Comparison of ENCODE assay signal across 31 cellular contexts in the genomic region with DNA sequence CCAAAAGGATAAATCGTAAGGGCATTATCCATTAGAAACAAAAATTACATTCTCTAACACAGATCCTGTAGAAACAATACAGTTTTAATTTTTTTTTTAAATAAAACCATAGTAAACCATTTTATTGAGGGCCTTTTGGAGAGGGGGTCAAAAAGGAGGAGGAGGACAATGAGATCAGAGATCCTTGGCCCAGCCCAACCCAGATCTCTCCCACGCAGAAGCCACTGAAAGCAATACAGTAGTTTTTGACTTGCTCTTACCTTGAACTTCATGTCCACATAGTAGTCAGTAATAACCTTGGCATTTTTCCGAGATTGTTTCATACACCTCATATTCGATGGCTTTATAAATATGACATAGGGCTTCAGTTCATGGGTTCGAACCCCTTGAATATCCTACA. TPM values are rescaled to one million over a fixed set of nuclear protein-coding genes. Genes with fewer than 3 reads are reported as not detected.
"Had no signal": no experiment of that assay in that cellular context is flagged by ENCODE, and none has a peak within 500 bp of the region (broad histone marks: within the 10 kb centered on the region; RNA-seq: fewer than 3 reads in every experiment).

No MANE protein-coding gene starts in this region.

- H3K36me3 ChIP-seq: neutrophil, ovary, right lobe of liver, sigmoid colon, suprapubic skin, tibial artery, upper lobe of left lung, vagina had no signal

- H3K27ac ChIP-seq: neutrophil, ovary, parathyroid adenoma, psoas muscle, right lobe of liver, sigmoid colon, suprapubic skin, testis, tibial artery, upper lobe of left lung, vagina had no signal

- H3K4me1 ChIP-seq: right lobe of liver, vagina had no signal

- H3K9me3 ChIP-seq: neutrophil, ovary, psoas muscle, right lobe of liver, sigmoid colon, suprapubic skin, testis, tibial artery, upper lobe of left lung, vagina had no signal

- DNase-seq: naive thymus-derived CD4-positive, alpha-beta T cell; nephron progenitor cell; nucleus accumbens; ovary; posterior cingulate gyrus; psoas muscle; right cardiac atrium; right lobe of liver; sigmoid colon; small intestine; stimulated activated CD4-positive, alpha-beta T cell treated with anti-CD3 and anti-CD28 coated beads, Interleukin-15, amount 100 ng/mL, for 24 hours; stimulated activated CD4-positive, alpha-beta T cell treated with anti-CD3 and anti-CD28 coated beads, Interleukin-2, amount 100 ng/mL, for 24 hours; stimulated activated CD4-positive, alpha-beta T cell treated with anti-CD3 and anti-CD28 coated beads, Interleukin-2, amount 100 ng/mL, for 48 hours; stimulated activated CD4-positive, alpha-beta T cell treated with anti-CD3 and anti-CD28 coated beads, Interleukin-4, amount 100 ng/mL, for 4 hours; stimulated activated CD8-positive, alpha-beta memory T cell treated with anti-CD3 and anti-CD28 coated beads, Interleukin-4, amount 100 ng/mL, for 48 hours; stimulated activated naive CD4-positive, alpha-beta T cell; stimulated activated naive CD8-positive, alpha-beta T cell treated with anti-CD3 and anti-CD28 coated beads, Interleukin-15, amount 100 ng/mL, for 72 hours; stimulated activated naive CD8-positive, alpha-beta T cell treated with anti-CD3 and anti-CD28 coated beads, Interleukin-15, Interleukin-2, amounts not matched to agents 100 U/mL and 50 U/mL, for 24 hours; substantia nigra; testis; tibial artery; trophoblast cell; upper lobe of left lung had no signal

- H3K4me3 ChIP-seq: ovary, psoas muscle, right lobe of liver, sigmoid colon, suprapubic skin, testis, tibial artery, upper lobe of left lung, vagina had no signal

- H3K27me3 ChIP-seq: ovary, right lobe of liver, sigmoid colon, suprapubic skin, testis, tibial artery, upper lobe of left lung, vagina had no signal

- H2AFZ ChIP-seq: parathyroid adenoma had no signal

- H3K79me2 ChIP-seq: parathyroid adenoma had no signal

RNA-seq across cellular contexts. Expression of a gene that starts 51.0 kb away (rescaled TPM):
- total RNA-seq: natural killer cell treated with Interleukin-12 subunit alpha and Interleukin-12 subunit beta and Interleukin-15 and Interleukin-18, amount 100 ng/mL, for 72 hours; progenitor cell of endocrine pancreas; renal cortical epithelial cell; suprapubic skin; testis; ureter had no signal
- polyA plus RNA-seq: naive thymus-derived CD4-positive, alpha-beta T cell; right cardiac atrium had no signal
